25 cellular contexts compared by ENCODE assay signal in the genomic region with DNA sequence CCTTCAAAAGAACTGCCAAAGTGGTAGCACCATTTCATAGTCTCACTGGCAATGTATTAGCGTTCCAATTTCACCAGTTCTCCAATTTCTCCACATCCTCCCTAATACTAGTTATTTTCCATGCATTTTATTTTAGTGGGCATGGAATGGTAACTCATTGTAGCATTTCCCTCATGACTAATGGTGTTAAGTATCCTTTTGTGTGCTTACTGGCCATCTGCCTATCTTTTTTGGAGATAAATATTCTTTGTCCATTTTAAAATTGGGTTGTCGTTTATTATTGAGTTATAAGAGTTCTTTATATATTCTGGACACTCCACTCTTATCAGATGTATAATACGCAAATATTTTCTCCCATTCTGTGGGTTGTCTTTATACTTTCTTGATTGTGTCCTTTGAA.
"Had no signal": no experiment of that assay in that cellular context is flagged by ENCODE, and none has a peak within 500 bp of the region (broad histone marks: within the 10 kb centered on the region; RNA-seq: fewer than 3 reads in every experiment).

No MANE protein-coding gene starts in this region.

- H3K27ac ChIP-seq: PC-9, RWPE1 had no signal

- DNase-seq: activated CD4-positive, alpha-beta T cell treated with anti-CD3 and anti-CD28 coated beads, Interleukin-2, amount 10 ng/mL, durations not matched to agents 24 days and 14 days; activated CD4-positive, alpha-beta T cell treated with anti-CD3 and anti-CD28 coated beads, Interleukin-2, amount 50 U/mL, for 48 hours; activated CD8-positive, alpha-beta T cell treated with anti-CD3 and anti-CD28 coated beads, Interleukin-2, amount 10 ng/mL, durations not matched to agents 7 days and 5 days; activated gamma-delta T cell; activated naive CD4-positive, alpha-beta T cell treated with Interleukin-2 at 50 U/mL for 16 hours; activated naive CD8-positive, alpha-beta T cell treated with anti-CD3 and anti-CD28 coated beads, Interleukin-2, amount 10 ng/mL, durations not matched to agents 7 days and 5 days; activated T-cell treated with anti-CD3 and anti-CD28 coated beads, Interleukin-2, amount 50 U/mL, for 24 hours; amygdala; MG63; NCI-H1048; NCI-H1105 treated with DMSO at 0.1 percent for 48 hours; NCI-H1436; NCI-H1694 treated with DMSO at 0.1 percent for 48 hours; NCI-H2029; NCI-H2227 treated with DMSO at 0.1 percent for 48 hours; NCI-H524 treated with DMSO at 0.1 percent for 48 hours; NCI-H748 treated with DMSO at 0.1 percent for 48 hours; NK-92 treated with Interleukin-12 subunit alpha and Interleukin-12 subunit beta, amount 100 ng/mL, for 24 hours; PC-9; Right ventricle myocardium superior had no signal

- H3K36me3 ChIP-seq: ascending aorta had no signal

- H3K4me3 ChIP-seq: ascending aorta, K562, MG63, PC-9 had no signal

- H2AFZ ChIP-seq: PC-9 had no signal

- H3K4me2 ChIP-seq: PC-9 had no signal

- H3K27me3 ChIP-seq: ascending aorta, MG63 had no signal

- ATAC-seq: activated CD8-positive, alpha-beta T cell treated with anti-CD3 and anti-CD28 coated beads, Interleukin-2, amount 10 ng/mL, durations not matched to agents 7 days and 5 days; K562 had no signal

- H3K9me3 ChIP-seq: ascending aorta, MG63 had no signal

- FAIRE-seq: K562, RCC 7860, TTC549 had no signal
